ENCODE assay signal across 28 cellular contexts in genomic region chr10:106864031-106864430, GRCh38.
"Had no signal": no experiment of that assay in that cellular context is flagged by ENCODE, and none has a peak within 500 bp of the region (broad histone marks: within the 10 kb centered on the region; RNA-seq: fewer than 3 reads in every experiment).

No MANE protein-coding gene starts in this region.

- H3K36me3 ChIP-seq: left lung, lower lobe of right lung, neural progenitor cell, ovary, right atrium auricular region, right lobe of liver, tibial nerve, uterus had no signal

- H3K4me3 ChIP-seq: left lung, lower lobe of right lung, neural progenitor cell, ovary, right atrium auricular region, right lobe of liver, smooth muscle cell, tibial nerve, uterus had no signal

- H3K27me3 Mint-ChIP-seq: progenitor cell of endocrine pancreas; stimulated activated naive CD8-positive, alpha-beta T cell treated with anti-CD3 and anti-CD28 coated beads, Interleukin-15, amount 100 ng/mL, for 72 hours; type B pancreatic cell had no signal

- H3K36me3 Mint-ChIP-seq: neural progenitor cell; stimulated activated memory B cell treated with anti-CD40 and anti-IgM and Interleukin-4, amounts not matched to agents 10 μg/mL and 1 μg/mL and 100 μg/mL, for 72 hours; type B pancreatic cell had no signal

- H3K9me3 ChIP-seq: left lung, lower lobe of right lung, ovary, right atrium auricular region, right lobe of liver, tibial nerve, uterus had no signal

- H3K27ac ChIP-seq: left lung, lower lobe of right lung, neural progenitor cell, ovary, right atrium auricular region, right lobe of liver, tibial nerve, uterus had no signal

- DNase-seq: hypothalamus; immature natural killer cell; kidney; left colon; left lung; lower lobe of right lung; mammary epithelial cell; mesenchymal stem cell; naive thymus-derived CD8-positive, alpha-beta T cell; ovary; right lobe of liver; stimulated activated CD4-positive, alpha-beta T cell treated with anti-CD3 and anti-CD28 coated beads, Interleukin-1b, Interleukin-23, amount 100 ng/mL, for 48 hours; stimulated activated CD4-positive, alpha-beta T cell treated with anti-CD3 and anti-CD28 coated beads, Interleukin-2, amount 100 ng/mL, for 48 hours; stimulated activated CD4-positive, alpha-beta T cell treated with anti-CD3 and anti-CD28 coated beads, Interleukin-4, amount 100 ng/mL, for 4 hours; stimulated activated CD8-positive, alpha-beta memory T cell treated with anti-CD3 and anti-CD28 coated beads, Interleukin-4, amount 100 ng/mL, for 48 hours; stimulated activated naive CD4-positive, alpha-beta T cell treated with Interleukin-2 at 50 U/mL for 16 hours; stimulated activated naive CD8-positive, alpha-beta T cell treated with anti-CD3 and anti-CD28 coated beads, Interleukin-15, amount 100 ng/mL, for 72 hours; substantia nigra; uterus had no signal

- H3K9me3 Mint-ChIP-seq: stimulated activated memory B cell treated with anti-CD40 and anti-IgM and Interleukin-4, amounts not matched to agents 10 μg/mL and 1 μg/mL and 100 μg/mL, for 72 hours had no signal

- FAIRE-seq: islet of Langerhans, kidney had no signal

- H3K4me1 ChIP-seq: left lung, lower lobe of right lung, neural progenitor cell, right atrium auricular region, right lobe of liver, tibial nerve, uterus had no signal

- ATAC-seq: left colon; left lung; naive thymus-derived CD8-positive, alpha-beta T cell; stimulated activated naive CD8-positive, alpha-beta T cell treated with anti-CD3 and anti-CD28 coated beads, Interleukin-15, amount 100 ng/mL, for 72 hours had no signal

- H3K9ac ChIP-seq: neural progenitor cell had no signal

- H3K27me3 ChIP-seq: left lung, neural progenitor cell, ovary, right atrium auricular region, right lobe of liver, tibial nerve, uterus had no signal

- H3K4me2 ChIP-seq: neural progenitor cell, smooth muscle cell had no signal

- H2AFZ ChIP-seq: neural progenitor cell had no signal

- H3K27ac Mint-ChIP-seq: naive thymus-derived CD8-positive, alpha-beta T cell; nephron; neural progenitor cell; progenitor cell of endocrine pancreas; stimulated activated memory B cell treated with anti-CD40 and anti-IgM and Interleukin-4, amounts not matched to agents 10 μg/mL and 1 μg/mL and 100 μg/mL, for 72 hours; stimulated activated naive CD8-positive, alpha-beta T cell treated with anti-CD3 and anti-CD28 coated beads, Interleukin-15, amount 100 ng/mL, for 72 hours; type B pancreatic cell had no signal

- H3K4me3 Mint-ChIP-seq: immature natural killer cell; naive thymus-derived CD8-positive, alpha-beta T cell; nephron; neural progenitor cell; stimulated activated memory B cell treated with anti-CD40 and anti-IgM and Interleukin-4, amounts not matched to agents 10 μg/mL and 1 μg/mL and 100 μg/mL, for 72 hours; stimulated activated naive CD8-positive, alpha-beta T cell treated with anti-CD3 and anti-CD28 coated beads, Interleukin-15, amount 100 ng/mL, for 72 hours; type B pancreatic cell had no signal

- H3K4me1 Mint-ChIP-seq: naive thymus-derived CD8-positive, alpha-beta T cell; nephron; neural progenitor cell; stimulated activated naive CD8-positive, alpha-beta T cell treated with anti-CD3 and anti-CD28 coated beads, Interleukin-15, amount 100 ng/mL, for 72 hours had no signal
